In genomic region chr3:83218383-83219200, GRCh38 we compare ENCODE assay signal across 29 cellular contexts.
DNase-seq lines count a peak whose midpoint lies in the region; ATAC-seq, FAIRE-seq and TF ChIP-seq lines count a peak whose summit lies in the region.
"Had no signal": no experiment of that assay in that cellular context is flagged by ENCODE, and none has a peak within 500 bp of the region (broad histone marks: within the 10 kb centered on the region; RNA-seq: fewer than 3 reads in every experiment).

No MANE protein-coding gene starts in this region.

- H2AFZ ChIP-seq in H1 (ENCODE audit: low read length) = no peak overlapping the region; the same call in 1 of the 2 replicates
- H2AFZ ChIP-seq: hepatocyte had no signal

- H4K91ac ChIP-seq in H1 (replicated peaks; ENCODE audit: insufficient read length, low read length) = no peak overlapping the region

- no peak overlapping the region for H2BK120ac ChIP-seq in H1 (replicated peaks; ENCODE audit: low read depth, low read length)

- TF ChIP-seq EP300 in H1 (IDR thresholded peaks at IDR 0.05; ENCODE audit: borderline replicate concordance in 1 of 2, low read depth in 2 of 2, low read length in 2 of 2) = no peak

- no peak overlapping the region for H3K18ac ChIP-seq in H1 (ENCODE audit: extremely low read depth, low read length)

- H3K4me3 Mint-ChIP-seq in activated CD8-positive, alpha-beta memory T cell treated with anti-CD3 and anti-CD28 coated beads, Interleukin-2, amount 10 ng/mL, durations not matched to agents 7 days and 5 days = peak overlapping the region; percentile 60
- H3K4me3 Mint-ChIP-seq: B cell, neural crest cell had no signal

- H3K27ac Mint-ChIP-seq in activated CD8-positive, alpha-beta memory T cell treated with anti-CD3 and anti-CD28 coated beads, Interleukin-2, amount 10 ng/mL, durations not matched to agents 7 days and 5 days = no peak overlapping the region
- H3K27ac Mint-ChIP-seq: B cell, progenitor cell of endocrine pancreas had no signal

- intact Hi-C loops in spleen (cut with DNase I; ENCODE audit: low total_unique reads) = no loop called here

- no peaks in the 10 kb centered on the region for H3K4me1 Mint-ChIP-seq in activated CD8-positive, alpha-beta memory T cell treated with anti-CD3 and anti-CD28 coated beads, Interleukin-2, amount 10 ng/mL, durations not matched to agents 7 days and 5 days
- H3K4me1 Mint-ChIP-seq: B cell, neural crest cell had no signal

- no peaks in the 10 kb centered on the region for H3K4me1 ChIP-seq in H1 (replicated peaks in 1 of 4; ENCODE audit: control insufficient read depth in 3 of 4, insufficient read depth in 4 of 4, low read length in 3 of 4)
- no peaks in the 10 kb centered on the region for H3K4me1 ChIP-seq in spleen
- H3K4me1 ChIP-seq: A549, adrenal gland, colonic mucosa, upper lobe of left lung had no signal

- TF ChIP-seq CTCF in H1 (IDR thresholded peaks at IDR 0.05; ENCODE audit: control extremely low read depth in 1 of 3, insufficient read depth in 1 of 3, low read depth in 1 of 3, low read length in 3 of 3) (no peak), spleen (IDR thresholded peaks at IDR 0.05 in 8 of 11, conservative IDR thresholded peaks at IDR 0.05 in 3 of 11) (no peak)

- peak; percentile 72 for ATAC-seq in activated CD8-positive, alpha-beta memory T cell treated with anti-CD3 and anti-CD28 coated beads, Interleukin-2, amount 10 ng/mL, durations not matched to agents 7 days and 5 days
- ATAC-seq in GM18520 (IDR thresholded peaks at IDR 0.05; ENCODE audit: unreplicated experiment) = no peak
- ATAC-seq: A549, esophagus mucosa, foreskin keratinocyte, mucosa of descending colon had no signal

- no peaks in the 10 kb centered on the region for H4K20me1 ChIP-seq in H1 (replicated peaks in 1 of 2; ENCODE audit: control insufficient read depth in 1 of 2, insufficient read depth in 2 of 2, low read length in 2 of 2)

- H3K27ac ChIP-seq in H1 (ENCODE audit: low read depth, low read length) = no peak overlapping the region
- H3K27ac ChIP-seq in spleen = no peak overlapping the region
- H3K27ac ChIP-seq: A549, adrenal gland, brain microvascular endothelial cell, colonic mucosa, foreskin keratinocyte, hepatocyte, upper lobe of left lung had no signal

- WGBS in H1 (ENCODE audit: extremely low coverage in 1 of 2, insufficient coverage in 1 of 2, insufficient read length in 1 of 2, insufficient replicate concordance in 2 of 2, low coverage in 1 of 2, low lambda C conversion rate in 2 of 2, missing lambda C conversion rate in 1 of 2), 2 experiments = 92% methylated on average over 14 of the region's 14 CpGs; no CpG with 5 or more reads in 1 of the 2 experiments
- 84 to 95% (median 90%) methylated on average over 9 to 14 of the region's 14 CpGs for WGBS in spleen, 5 donors

- no peaks in the 10 kb centered on the region for H3K79me1 ChIP-seq in H1 (ENCODE audit: low read depth, low read length)

- H3K14ac ChIP-seq in H1 (ENCODE audit: insufficient read length) = no peak overlapping the region

- TF ChIP-seq RAD21 in H1 (IDR thresholded peaks at IDR 0.05 in 1 of 2, conservative IDR thresholded peaks at IDR 0.05 in 1 of 2; ENCODE audit: low read depth in 2 of 2, low read length in 2 of 2) = no peak

- no peak overlapping the region for H3K4me2 ChIP-seq in H1 (ENCODE audit: insufficient read depth in 1 of 2, low read depth in 2 of 2, low read length in 2 of 2)
- H3K4me2 ChIP-seq: A549, hepatocyte had no signal

- CTCF ChIA-PET in activated CD8-positive, alpha-beta memory T cell treated with anti-CD3 and anti-CD28 coated beads, Interleukin-2, amount 10 ng/mL, durations not matched to agents 7 days and 5 days (lab: Charles Lee) = no interaction called here
- CTCF ChIA-PET in H1 (lab: Charles Lee; ENCODE audit: partially characterized antibody) = no interaction called here

- POLR2A ChIA-PET in H1 (lab: Charles Lee; ENCODE audit: partially characterized antibody) = no interaction called here

- H3K4me3 ChIP-seq in H1 (ENCODE audit: extremely low read depth in 1 of 4, insufficient read depth in 2 of 4, low read depth in 3 of 4, low read length in 4 of 4) (no peak overlapping the region), spleen (no peak overlapping the region)
- H3K4me3 ChIP-seq: A549, adrenal gland, colonic mucosa, hepatocyte, mucosa of descending colon, upper lobe of left lung had no signal

- H3K27me3 ChIP-seq in H1 (replicated peaks in 1 of 4; ENCODE audit: control insufficient read depth in 3 of 4, extremely low read depth in 1 of 4, insufficient read depth in 3 of 4, low read length in 3 of 4) (no peaks in the 10 kb centered on the region), spleen (replicated peaks in 1 of 7) (no peaks in the 10 kb centered on the region)
- H3K27me3 ChIP-seq: adrenal gland, brain microvascular endothelial cell, colonic mucosa, foreskin keratinocyte, hepatocyte, upper lobe of left lung had no signal

- no peak overlapping the region for H3K4ac ChIP-seq in H1 (replicated peaks; ENCODE audit: insufficient read length, low read depth, low read length)

- H3K9me3 ChIP-seq in H1 (ENCODE audit: insufficient read depth in 2 of 2, low read depth in 1 of 2, low read length in 1 of 2) (no peaks in the 10 kb centered on the region), spleen (peaks cover 0 to 23% (median 6%) of the 10 kb centered on the region in 8 donors)
- H3K9me3 ChIP-seq: A549, adrenal gland, colonic mucosa had no signal

- H2BK12ac ChIP-seq in H1 (ENCODE audit: low read depth, low read length) = no peak overlapping the region

- H4K5ac ChIP-seq in H1 (ENCODE audit: insufficient read length, low read depth, low read length) = no peak overlapping the region

- no peak for DNase-seq in activated CD8-positive, alpha-beta memory T cell treated with anti-CD3 and anti-CD28 coated beads, Interleukin-2, amount 10 ng/mL, durations not matched to agents 7 days and 5 days
- no peak for DNase-seq in activated CD8-positive, alpha-beta memory T cell treated with anti-CD3 and anti-CD28 coated beads, Interleukin-2, amount 50 U/mL, for 48 hours
- peak; percentile 0 for DNase-seq in GM03348 (ENCODE audit: low spot score)
- peak in 1 of 2 experiments; percentile 43 for DNase-seq in H1 (ENCODE audit: low read depth in 1 of 2, low spot score in 2 of 2)
- peak; percentile 71 for DNase-seq in spleen
- no peak for DNase-seq in glomerular visceral epithelial cell (ENCODE audit: extremely low spot score)
- DNase-seq in HTR-8/SVneo (ENCODE audit: insufficient read length, low spot score) = no peak
- DNase-seq: activated CD4-positive, alpha-beta T cell treated with anti-CD3 and anti-CD28 coated beads, Interleukin-2, amount 50 U/mL, for 48 hours; adrenal gland; brain microvascular endothelial cell; colonic mucosa; COR-L47; foreskin keratinocyte; NCI-H1048; NCI-H1930; NCI-H774; Right ventricle myocardium superior; stimulated activated CD8-positive, alpha-beta memory T cell treated with anti-CD3 and anti-CD28 coated beads, Interleukin-4, amount 100 ng/mL, for 48 hours; T-helper 9 cell had no signal

- H3K23me2 ChIP-seq in H1 (ENCODE audit: low read depth, low read length) = no peaks in the 10 kb centered on the region

- no peak for FAIRE-seq in H1 (lab: Jason Lieb, UNC)
- no peak for FAIRE-seq in HTR-8/SVneo (lab: Jason Lieb, UNC)
- FAIRE-seq: A549, GM12891 had no signal

- no peaks in the 10 kb centered on the region for H3K36me3 ChIP-seq in H1 (ENCODE audit: control insufficient read depth in 2 of 4, insufficient read depth in 4 of 4, low read length in 3 of 4)
- no peaks in the 10 kb centered on the region for H3K36me3 ChIP-seq in spleen
- H3K36me3 ChIP-seq: adrenal gland, brain microvascular endothelial cell, colonic mucosa, upper lobe of left lung had no signal

- H4K8ac ChIP-seq in H1 (ENCODE audit: extremely low read depth, insufficient read depth, low read length) = peak overlapping the region; percentile 0; the same call in 1 of the 2 replicates

- no peaks in the 10 kb centered on the region for H3K79me2 ChIP-seq in H1 (ENCODE audit: control insufficient read depth in 1 of 2, insufficient read depth in 2 of 2, low read length in 2 of 2)
- H3K79me2 ChIP-seq: hepatocyte had no signal

- no peak overlapping the region for H3K56ac ChIP-seq in H1 (replicated peaks; ENCODE audit: insufficient read length, low read depth, low read length)

- H2BK20ac ChIP-seq in H1 (ENCODE audit: low read length) = no peak overlapping the region

- no peak for TF ChIP-seq POLR2A in H1 (IDR thresholded peaks at IDR 0.05; ENCODE audit: control extremely low read depth in 1 of 2, low read depth in 2 of 2, low read length in 2 of 2)
- no peak for TF ChIP-seq POLR2A in spleen (IDR thresholded peaks at IDR 0.05)

- H3K9me3 Mint-ChIP-seq in activated CD8-positive, alpha-beta memory T cell treated with anti-CD3 and anti-CD28 coated beads, Interleukin-2, amount 10 ng/mL, durations not matched to agents 7 days and 5 days (ENCODE audit: low read depth) = peaks cover 10% of the 10 kb centered on the region
- H3K9me3 Mint-ChIP-seq: neural crest cell had no signal

- no peak overlapping the region for H2BK15ac ChIP-seq in H1 (ENCODE audit: low read length)

- H3K36me3 Mint-ChIP-seq in activated CD8-positive, alpha-beta memory T cell treated with anti-CD3 and anti-CD28 coated beads, Interleukin-2, amount 10 ng/mL, durations not matched to agents 7 days and 5 days = no peaks in the 10 kb centered on the region

- no peak overlapping the region for H3K9ac ChIP-seq in H1 (replicated peaks in 1 of 4; ENCODE audit: extremely low read depth in 1 of 4, low read depth in 3 of 4, low read length in 3 of 4)

- H2AK5ac ChIP-seq in H1 (ENCODE audit: low read depth, low read length) = no peak overlapping the region

- no peak overlapping the region for H2BK5ac ChIP-seq in H1 (ENCODE audit: low read depth, low read length)

- no peaks in the 10 kb centered on the region for H3K27me3 Mint-ChIP-seq in activated CD8-positive, alpha-beta memory T cell treated with anti-CD3 and anti-CD28 coated beads, Interleukin-2, amount 10 ng/mL, durations not matched to agents 7 days and 5 days
- H3K27me3 Mint-ChIP-seq: B cell, progenitor cell of endocrine pancreas had no signal

- no peak overlapping the region for H3K23ac ChIP-seq in H1 (ENCODE audit: insufficient read length)

TF ChIP-seq in H1, 55 proteins besides CTCF, POLR2A, EP300 and RAD21 (continues in another document):
- TF ChIP-seq JUN (IDR thresholded peaks at IDR 0.05; ENCODE audit: low read depth, low read length) = no peak
- TF ChIP-seq SIX5 (IDR thresholded peaks at IDR 0.05; ENCODE audit: low read depth, low read length) = no peak
- no peak for TF ChIP-seq SIRT6 (IDR thresholded peaks at IDR 0.05; ENCODE audit: low read length)
- TF ChIP-seq CHD1 (IDR thresholded peaks at IDR 0.05; ENCODE audit: low read depth, low read length) = no peak
- TF ChIP-seq SP1 (IDR thresholded peaks at IDR 0.05; ENCODE audit: low read depth, low read length) = no peak
- TF ChIP-seq HDAC6 (IDR thresholded peaks at IDR 0.05; ENCODE audit: low read depth, low read length) = no peak
- TF ChIP-seq BCL11A (IDR thresholded peaks at IDR 0.05; ENCODE audit: low read depth in 2 of 2, low read length in 2 of 2) = no peak
- no peak for TF ChIP-seq CHD2 (IDR thresholded peaks at IDR 0.05; ENCODE audit: low read length)
- TF ChIP-seq CEBPB (IDR thresholded peaks at IDR 0.05; ENCODE audit: low read depth, low read length) = no peak

Comparison
In these comparisons a context has a peak if more than half of its experiments do, and no peak if none do; other contexts are left out.
1. DNase-seq: peak in GM03348 (single experiment) and spleen (single experiment); none in activated CD8-positive, alpha-beta memory T cell treated with anti-CD3 and anti-CD28 coated beads, Interleukin-2, amount 10 ng/mL, durations not matched to agents 7 days and 5 days (single experiment), activated CD8-positive, alpha-beta memory T cell treated with anti-CD3 and anti-CD28 coated beads, Interleukin-2, amount 50 U/mL, for 48 hours (single experiment), glomerular visceral epithelial cell (single experiment) and HTR-8/SVneo (single experiment).